ENCODE assay signal across 10 cellular contexts in genomic region chr5:171521219-171521633, GRCh38.
DNase-seq lines count a peak whose midpoint lies in the region; ATAC-seq and TF ChIP-seq lines count a peak whose summit lies in the region.
"Had no signal": no experiment of that assay in that cellular context is flagged by ENCODE, and none has a peak within 500 bp of the region (broad histone marks: within the 10 kb centered on the region; RNA-seq: fewer than 3 reads in every experiment).

No MANE protein-coding gene starts in this region.

- no peak for TF ChIP-seq RAD21 in HCT116 (IDR thresholded peaks at IDR 0.05; ENCODE audit: low read depth)

- no peaks in the 10 kb centered on the region for H3K9me3 Mint-ChIP-seq in T-cell
- H3K9me3 Mint-ChIP-seq: effector memory CD8-positive, alpha-beta T cell had no signal

- no peaks in the 10 kb centered on the region for H3K4me1 Mint-ChIP-seq in T-cell

- H3K4me2 ChIP-seq in HCT116 (ENCODE audit: low read length) (peak overlapping the region; percentile 61), hepatocyte (peak overlapping the region; percentile 37), smooth muscle cell (peak overlapping the region; percentile 34)

- H4K20me1 ChIP-seq in HCT116 (ENCODE audit: insufficient read depth) (no peaks in the 10 kb centered on the region), hepatocyte (ENCODE audit: insufficient read depth, poor library complexity, severe bottlenecking) (no peaks in the 10 kb centered on the region), smooth muscle cell (ENCODE audit: low read depth) (no peaks in the 10 kb centered on the region)

- RAD21 ChIA-PET in HCT116 (lab: Charles Lee; ENCODE audit: low non-redundant PET in 1 of 2, low total read pairs in 2 of 2, uncharacterized antibody in 2 of 2, unreplicated experiment in 2 of 2) = interaction anchor here in 1 of 2 experiments (0.6 kb wide), 1 partner anchor 25 kb away, joined by 4 read pairs; no protein-coding TSS in a partner anchor

- intact Hi-C loops in HCT116 (cut with micrococcal nuclease) = no loop called here

- in situ Hi-C loops in astrocyte of the spinal cord (cut with HindIII; ENCODE audit: low sequenced_read_pairs) = no loop called here

- peak; percentile 28 for DNase-seq in HCT116 (ENCODE audit: low read depth, low spot score)
- peak; percentile 91 for DNase-seq in astrocyte of the spinal cord (ENCODE audit: low read depth, low spot score)
- peak; percentile 66 for DNase-seq in hepatocyte (ENCODE audit: low spot score)
- DNase-seq in smooth muscle cell (lab: John Stamatoyannopoulos, UW; ENCODE audit: unreplicated experiment) = no peak
- no peak for DNase-seq in T-cell
- DNase-seq in NCI-H510A treated with DMSO at 0.1 percent for 48 hours (lab: John Stamatoyannopoulos, UW) = no peak
- DNase-seq: effector memory CD8-positive, alpha-beta T cell had no signal

- peak overlapping the region; percentile 39 for H3K9ac ChIP-seq in HCT116 (ENCODE audit: low read length)
- H3K9ac ChIP-seq in smooth muscle cell (ENCODE audit: low read depth) = no peak overlapping the region

- H3K27me3 ChIP-seq in HCT116 (ENCODE audit: insufficient read depth, low read length) (no peaks in the 10 kb centered on the region), hepatocyte (no peaks in the 10 kb centered on the region), smooth muscle cell (ENCODE audit: low read depth) (no peaks in the 10 kb centered on the region)

- TF ChIP-seq CTCF in HCT116 (IDR thresholded peaks at IDR 0.05 in 2 of 3, conservative IDR thresholded peaks at IDR 0.05 in 1 of 3; ENCODE audit: borderline replicate concordance in 1 of 3, insufficient read depth in 1 of 3, low read depth in 2 of 3, low read length in 2 of 3) = no peak
- no peak for TF ChIP-seq CTCF in astrocyte of the spinal cord (IDR thresholded peaks at IDR 0.05; ENCODE audit: low read depth, low read length)
- no peak for TF ChIP-seq CTCF in hepatocyte (IDR thresholded peaks at IDR 0.05; ENCODE audit: poor library complexity)
- TF ChIP-seq CTCF in smooth muscle cell (IDR thresholded peaks at IDR 0.05; ENCODE audit: borderline replicate concordance, insufficient read depth, poor library complexity, severe bottlenecking) = no peak

- H3K27ac ChIP-seq in HCT116 (ENCODE audit: low read depth, low read length) (peak overlapping the region; percentile 29; the same call in 1 of the 2 replicates), hepatocyte (peak overlapping the region; percentile 53), smooth muscle cell (ENCODE audit: low read depth) (peak overlapping the region; percentile 56)
- H3K27ac ChIP-seq: VCaP had no signal

- H3K4me1 ChIP-seq in HCT116 (ENCODE audit: control insufficient read depth in 1 of 2, insufficient read depth in 2 of 2, low read length in 2 of 2) = peaks cover 19 to 29% of the 10 kb centered on the region in 2 experiments
- peaks cover 31% of the 10 kb centered on the region for H3K4me1 ChIP-seq in hepatocyte (ENCODE audit: insufficient read depth)
- H3K4me1 ChIP-seq in smooth muscle cell (ENCODE audit: low read depth) = peaks cover 16% of the 10 kb centered on the region

- H3K9me3 ChIP-seq in HCT116 (ENCODE audit: control insufficient read depth in 1 of 2, insufficient read depth in 1 of 2, low read depth in 1 of 2, low read length in 2 of 2) = no peaks in the 10 kb centered on the region
- no peaks in the 10 kb centered on the region for H3K9me3 ChIP-seq in hepatocyte (ENCODE audit: low read depth)
- H3K9me3 ChIP-seq in smooth muscle cell (replicated peaks; ENCODE audit: low read depth) = no peaks in the 10 kb centered on the region

- H3K79me2 ChIP-seq in HCT116 (ENCODE audit: insufficient read depth, low read length) = no peaks in the 10 kb centered on the region
- no peaks in the 10 kb centered on the region for H3K79me2 ChIP-seq in hepatocyte
- H3K79me2 ChIP-seq in smooth muscle cell (ENCODE audit: low read depth) = no peaks in the 10 kb centered on the region

- H3K27me3 Mint-ChIP-seq in T-cell = peaks cover 17 to 20% of the 10 kb centered on the region in 2 donors

- H3K36me3 Mint-ChIP-seq in T-cell = no peaks in the 10 kb centered on the region

- POLR2A ChIA-PET in HCT116 (lab: Charles Lee) (no interaction called here), T-cell (lab: Charles Lee) (no interaction called here)

- 70% methylated on average over 1 of the region's 1 CpG for WGBS in hepatocyte (ENCODE audit: low lambda C conversion rate, missing lambda C conversion rate)
- 9% methylated on average over 1 of the region's 1 CpG for WGBS in smooth muscle cell (ENCODE audit: low lambda C conversion rate)

- ATAC-seq in HCT116 (peak; percentile 78), GM21619 (IDR thresholded peaks at IDR 0.05; ENCODE audit: unreplicated experiment) (no peak), T-cell (replicated peaks in 1 of 4) (no peak), GM18873 (IDR thresholded peaks at IDR 0.05; ENCODE audit: low FRiP score, unreplicated experiment) (no peak)
- ATAC-seq: effector memory CD8-positive, alpha-beta T cell had no signal

- no peaks in the 10 kb centered on the region for H3K36me3 ChIP-seq in HCT116 (ENCODE audit: control insufficient read depth in 1 of 2, insufficient read depth in 2 of 2, low read length in 2 of 2)
- H3K36me3 ChIP-seq in hepatocyte (replicated peaks; ENCODE audit: insufficient read depth, low read depth) = no peaks in the 10 kb centered on the region
- H3K36me3 ChIP-seq in smooth muscle cell (ENCODE audit: low read depth) = no peaks in the 10 kb centered on the region

- no TSS peak for BruUV-seq in HCT116 (replicated peaks; lab: Mats Ljungman, UMichigan)

- no peak overlapping the region for H3K27ac Mint-ChIP-seq in T-cell
- H3K27ac Mint-ChIP-seq: effector memory CD8-positive, alpha-beta T cell had no signal

- H3K4me3 ChIP-seq in HCT116 (replicated peaks in 1 of 2; ENCODE audit: low read depth in 1 of 2, low read length in 2 of 2) (peak overlapping the region in 1 of 2 experiments; percentile 16; a peak in 2 of 4 replicates), astrocyte of the spinal cord (ENCODE audit: low read depth, low read length) (no peak overlapping the region), hepatocyte (no peak overlapping the region), smooth muscle cell (no peak overlapping the region)

- peaks cover 17% of the 10 kb centered on the region for H3F3A ChIP-seq in smooth muscle cell (ENCODE audit: low read depth)

- H3K9me2 ChIP-seq in HCT116 (ENCODE audit: insufficient read depth) = no peaks in the 10 kb centered on the region
- H3K9me2 ChIP-seq in hepatocyte (replicated peaks; ENCODE audit: insufficient read depth) = no peaks in the 10 kb centered on the region

- no peak for TF ChIP-seq POLR2A in HCT116 (IDR thresholded peaks at IDR 0.05; ENCODE audit: borderline replicate concordance, extremely low read depth, insufficient read depth, insufficient read length)

- CTCF ChIA-PET in HCT116 (lab: Charles Lee) (interaction anchor here (0.9 kb wide), 1 partner anchor 24 kb away, joined by 4 read pairs; no protein-coding TSS in a partner anchor), T-cell (lab: Charles Lee) (interaction anchor here (0.5 to 0.6 kb wide), 2 partner anchors 1041 to 1413 kb away, joined by 3 to 4 read pairs; no protein-coding TSS in a partner anchor)

- no peak overlapping the region for H3K4me3 Mint-ChIP-seq in T-cell
- H3K4me3 Mint-ChIP-seq: effector memory CD8-positive, alpha-beta T cell had no signal

- H2AFZ ChIP-seq in HCT116 (ENCODE audit: low read depth, low read length, poor library complexity, severe bottlenecking) (no peak overlapping the region), hepatocyte (no peak overlapping the region), smooth muscle cell (ENCODE audit: low read depth) (no peak overlapping the region)

TF ChIP-seq in HCT116, 20 proteins besides CTCF, POLR2A, EP300 and RAD21:
- TF ChIP-seq SP1 (IDR thresholded peaks at IDR 0.05; ENCODE audit: low read depth) (0 out of 2 replicates have a peak, but pooled peaks have one; percentile 29), FOSL1 (IDR thresholded peaks at IDR 0.05; ENCODE audit: low read depth) (peak; percentile 56; the same call in 1 of the 2 replicates), ZFX (IDR thresholded peaks at IDR 0.05) (0 out of 2 replicates have a peak, but pooled peaks have one; percentile 18), REST (IDR thresholded peaks at IDR 0.05; ENCODE audit: low read depth) (no peak), JUND (IDR thresholded peaks at IDR 0.05) (no peak; the same call in 1 of the 2 replicates)
TF ChIP-seq in HCT116: peak in this region for 3.

Comparison
In these comparisons a context has a peak if more than half of its experiments do, and no peak if none do; other contexts are left out.
1. DNase-seq: peak in HCT116 (single experiment), astrocyte of the spinal cord (single experiment) and hepatocyte (single experiment); none in smooth muscle cell (single experiment), T-cell (0 of 34) and NCI-H510A treated with DMSO at 0.1 percent for 48 hours (single experiment).
2. Peak in every context shown above with its lines, with median percentiles within 50 percentile points of each other: H3K27ac ChIP-seq and H3K4me2 ChIP-seq.